In the genomic region with DNA sequence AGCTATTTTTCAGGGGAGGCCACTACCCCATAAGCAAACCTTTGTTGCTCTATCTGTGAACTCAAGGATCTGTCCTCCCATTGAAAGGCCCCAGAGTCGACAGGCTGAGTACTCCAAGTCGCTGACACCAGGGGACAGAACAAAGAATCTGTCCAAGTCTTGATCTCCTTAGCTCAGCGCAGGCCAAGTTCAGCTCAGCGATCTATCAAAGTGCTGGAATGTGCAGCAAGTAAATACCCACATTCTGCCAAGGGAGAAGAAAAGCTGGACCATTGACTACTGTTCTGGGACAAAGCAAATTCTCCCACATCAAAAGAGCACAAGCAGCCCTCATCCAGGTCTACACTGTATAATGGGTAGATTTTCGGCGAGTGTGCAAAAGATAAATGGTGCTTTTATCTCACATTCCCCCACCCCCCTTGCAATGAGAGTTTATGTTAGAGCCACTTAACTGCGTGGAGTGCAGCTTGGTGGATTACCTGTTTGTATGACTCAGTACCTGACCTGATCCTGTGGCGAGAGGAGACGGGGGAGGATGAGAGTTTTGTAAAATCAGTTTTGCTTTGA, we compare ENCODE assay signal across 1 cellular context.
A peak's percentile ranks its signal among the peaks of the same experiment; 100 is the strongest.
TF ChIP-seq lines count a peak whose summit lies in the region.

No MANE protein-coding gene starts in this region.

TF ChIP-seq in HepG2, 621 proteins besides CTCF, POLR2A, EP300 and RAD21 (continued from another document):
- TF ChIP-seq SOX13 (IDR thresholded peaks at IDR 0.05) (no peak), SOX13 (CRISPR knock-in tag; conservative IDR thresholded peaks at IDR 0.05 in 1 of 2, IDR thresholded peaks at IDR 0.05 in 1 of 2) (peak in 1 of 2 experiments; percentile 51; a peak in 1 of 4 replicates), ZNF207 (IDR thresholded peaks at IDR 0.05; ENCODE audit: borderline replicate concordance) (no peak), ZNF629 (CRISPR knock-in tag; conservative IDR thresholded peaks at IDR 0.05) (peak; percentile 75), ISL2 (CRISPR knock-in tag; IDR thresholded peaks at IDR 0.05) (no peak), ZNF496 (CRISPR knock-in tag; IDR thresholded peaks at IDR 0.05; ENCODE audit: insufficient replicate concordance) (no peak), ZNF614 (CRISPR knock-in tag; IDR thresholded peaks at IDR 0.05; ENCODE audit: borderline replicate concordance) (0 out of 2 replicates have a peak, but pooled peaks have one; percentile 27), FOXA1 (IDR thresholded peaks at IDR 0.05) (no peak), FOXA1 (CRISPR knock-in tag; IDR thresholded peaks at IDR 0.05) (peak; percentile 69), ZBTB43 (CRISPR knock-in tag; conservative IDR thresholded peaks at IDR 0.05) (0 out of 2 replicates have a peak, but pooled peaks have one; percentile 57), NCOA2 (CRISPR knock-in tag; IDR thresholded peaks at IDR 0.05) (peak; percentile 16; the same call in 1 of the 2 replicates), XRCC5 (optimal IDR thresholded peaks at IDR 0.05; ENCODE audit: low read length) (peak; percentile 28), CREM (IDR thresholded peaks at IDR 0.05) (peak; percentile 53; the same call in 1 of the 2 replicates), CREM (CRISPR knock-in tag; IDR thresholded peaks at IDR 0.05) (no peak), MIER3 (CRISPR knock-in tag; IDR thresholded peaks at IDR 0.05; ENCODE audit: borderline replicate concordance) (no peak), TEAD3 (CRISPR knock-in tag; optimal IDR thresholded peaks at IDR 0.05; ENCODE audit: borderline replicate concordance) (peak; percentile 81), ATRX (CRISPR knock-in tag; IDR thresholded peaks at IDR 0.05; ENCODE audit: borderline replicate concordance) (no peak)
- TF ChIP-seq, protein P1, sequence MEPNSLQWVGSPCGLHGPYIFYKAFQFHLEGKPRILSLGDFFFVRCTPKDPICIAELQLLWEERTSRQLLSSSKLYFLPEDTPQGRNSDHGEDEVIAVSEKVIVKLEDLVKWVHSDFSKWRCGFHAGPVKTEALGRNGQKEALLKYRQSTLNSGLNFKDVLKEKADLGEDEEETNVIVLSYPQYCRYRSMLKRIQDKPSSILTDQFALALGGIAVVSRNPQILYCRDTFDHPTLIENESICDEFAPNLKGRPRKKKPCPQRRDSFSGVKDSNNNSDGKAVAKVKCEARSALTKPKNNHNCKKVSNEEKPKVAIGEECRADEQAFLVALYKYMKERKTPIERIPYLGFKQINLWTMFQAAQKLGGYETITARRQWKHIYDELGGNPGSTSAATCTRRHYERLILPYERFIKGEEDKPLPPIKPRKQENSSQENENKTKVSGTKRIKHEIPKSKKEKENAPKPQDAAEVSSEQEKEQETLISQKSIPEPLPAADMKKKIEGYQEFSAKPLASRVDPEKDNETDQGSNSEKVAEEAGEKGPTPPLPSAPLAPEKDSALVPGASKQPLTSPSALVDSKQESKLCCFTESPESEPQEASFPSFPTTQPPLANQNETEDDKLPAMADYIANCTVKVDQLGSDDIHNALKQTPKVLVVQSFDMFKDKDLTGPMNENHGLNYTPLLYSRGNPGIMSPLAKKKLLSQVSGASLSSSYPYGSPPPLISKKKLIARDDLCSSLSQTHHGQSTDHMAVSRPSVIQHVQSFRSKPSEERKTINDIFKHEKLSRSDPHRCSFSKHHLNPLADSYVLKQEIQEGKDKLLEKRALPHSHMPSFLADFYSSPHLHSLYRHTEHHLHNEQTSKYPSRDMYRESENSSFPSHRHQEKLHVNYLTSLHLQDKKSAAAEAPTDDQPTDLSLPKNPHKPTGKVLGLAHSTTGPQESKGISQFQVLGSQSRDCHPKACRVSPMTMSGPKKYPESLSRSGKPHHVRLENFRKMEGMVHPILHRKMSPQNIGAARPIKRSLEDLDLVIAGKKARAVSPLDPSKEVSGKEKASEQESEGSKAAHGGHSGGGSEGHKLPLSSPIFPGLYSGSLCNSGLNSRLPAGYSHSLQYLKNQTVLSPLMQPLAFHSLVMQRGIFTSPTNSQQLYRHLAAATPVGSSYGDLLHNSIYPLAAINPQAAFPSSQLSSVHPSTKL (CRISPR knock-in tag; IDR thresholded peaks at IDR 0.05) = peak; percentile 48; the same call in 1 of the 2 replicates
TF ChIP-seq in HepG2: peak in this region for 13.
